Comparison of ENCODE assay signal across 8 cellular contexts in the genomic region with DNA sequence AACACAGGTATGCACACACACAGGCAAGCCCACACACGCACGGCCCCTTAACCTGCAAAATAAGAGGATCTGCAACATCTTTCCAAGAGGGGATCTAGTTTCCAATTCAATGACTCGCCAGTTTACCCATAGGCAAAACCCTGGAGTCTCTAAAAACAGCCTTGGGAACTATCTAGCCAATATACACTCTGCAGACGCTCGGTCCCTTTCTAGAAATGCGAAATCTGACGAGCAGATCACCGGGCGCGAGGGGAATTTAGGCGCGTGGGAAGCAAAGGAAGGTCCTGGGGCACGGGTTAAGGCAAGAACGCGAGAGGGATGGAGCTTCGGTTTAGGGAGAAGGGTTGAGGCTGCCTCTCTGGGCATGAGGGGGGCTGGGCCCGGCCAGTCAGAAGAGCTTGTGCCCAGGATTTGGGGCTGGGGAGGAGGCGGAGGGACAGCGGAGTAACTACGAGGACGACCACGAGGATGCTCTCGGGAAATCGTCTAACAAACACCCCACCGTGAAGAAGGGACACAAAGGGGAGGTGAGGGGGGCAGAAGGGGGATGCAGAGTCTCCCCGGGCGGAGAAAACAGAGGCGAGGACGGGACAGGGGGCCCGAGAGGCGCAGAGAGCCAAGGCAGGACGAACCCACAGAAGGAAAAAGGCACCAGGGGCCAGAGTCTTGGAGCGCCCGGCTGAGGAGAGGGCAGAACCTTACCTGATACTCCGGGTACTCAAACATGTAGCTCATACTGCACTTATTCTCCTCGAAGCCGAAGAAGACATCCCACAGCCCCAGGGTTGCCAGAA. TPM values are rescaled to one million over a fixed set of nuclear protein-coding genes. Genes with fewer than 3 reads are reported as not detected.
DNase-seq lines count a peak whose midpoint lies in the region; ATAC-seq and TF ChIP-seq lines count a peak whose summit lies in the region.

No MANE protein-coding gene starts in this region.

- peak overlapping the region; percentile 92 for H3K4me3 Mint-ChIP-seq in stimulated activated memory B cell treated with anti-CD40 and anti-IgM and Interleukin-4, amounts not matched to agents 10 μg/mL and 1 μg/mL and 100 μg/mL, for 72 hours

- H3K27me3 ChIP-seq in MG63 = no peaks in the 10 kb centered on the region
- H3K27me3 ChIP-seq in dorsolateral prefrontal cortex = no peaks in the 10 kb centered on the region
- no peaks in the 10 kb centered on the region for H3K27me3 ChIP-seq in lower lobe of right lung (ENCODE audit: low read depth)

- peaks cover 13% of the 10 kb centered on the region for H3K4me1 ChIP-seq in HEK293 (ENCODE audit: control insufficient read depth, insufficient read depth, low read length)
- peaks cover 7% of the 10 kb centered on the region for H3K4me1 ChIP-seq in lower lobe of right lung

- H3K36me3 Mint-ChIP-seq in stimulated activated memory B cell treated with anti-CD40 and anti-IgM and Interleukin-4, amounts not matched to agents 10 μg/mL and 1 μg/mL and 100 μg/mL, for 72 hours = no peaks in the 10 kb centered on the region

- H3K4me3 ChIP-seq in HEK293 (ENCODE audit: low read depth, low read length) (peak overlapping the region; percentile 95), MG63 (peak overlapping the region; percentile 75), WI38 (ENCODE audit: low read depth, low read length) (peak overlapping the region; percentile 93), dorsolateral prefrontal cortex (peak overlapping the region; percentile 55 to 94 (median 85)), lower lobe of right lung (peak overlapping the region; percentile 79)

- peak; percentile 55 to 56 for ATAC-seq in lower lobe of right lung
- ATAC-seq in stimulated activated memory B cell treated with anti-CD40 and anti-IgM and Interleukin-4, amounts not matched to agents 10 μg/mL and 1 μg/mL and 100 μg/mL, for 72 hours = peak; percentile 65

- H3K9me3 Mint-ChIP-seq in stimulated activated memory B cell treated with anti-CD40 and anti-IgM and Interleukin-4, amounts not matched to agents 10 μg/mL and 1 μg/mL and 100 μg/mL, for 72 hours = no peaks in the 10 kb centered on the region

- H3K4me1 Mint-ChIP-seq in stimulated activated memory B cell treated with anti-CD40 and anti-IgM and Interleukin-4, amounts not matched to agents 10 μg/mL and 1 μg/mL and 100 μg/mL, for 72 hours = peaks cover 17% of the 10 kb centered on the region

- CTCF ChIA-PET in HEK293 (lab: Yijun Ruan, JAX) = interaction anchor here (0.7 kb wide), 4 partner anchors 38 to 618 kb away, joined by 3 to 5 read pairs (median 4); no protein-coding TSS in a partner anchor

- H3K27ac ChIP-seq in HEK293 (ENCODE audit: extremely low read depth, low read depth, low read length) (peak overlapping the region; percentile 95), dorsolateral prefrontal cortex (peak overlapping the region; percentile 36 to 98 (median 95)), lower lobe of right lung (peak overlapping the region; percentile 81)

- peak overlapping the region; percentile 84 for H3K27ac Mint-ChIP-seq in stimulated activated memory B cell treated with anti-CD40 and anti-IgM and Interleukin-4, amounts not matched to agents 10 μg/mL and 1 μg/mL and 100 μg/mL, for 72 hours

- POLR2A ChIA-PET in HEK293 (lab: Yijun Ruan, JAX) = interaction anchor here (0.6 to 1.9 kb wide), 4 partner anchors 26 to 558 kb away, joined by 3 to 5 read pairs (median 4); a partner anchor contains a TSS

- H3K27me3 Mint-ChIP-seq in stimulated activated memory B cell treated with anti-CD40 and anti-IgM and Interleukin-4, amounts not matched to agents 10 μg/mL and 1 μg/mL and 100 μg/mL, for 72 hours = no peaks in the 10 kb centered on the region

- no peaks in the 10 kb centered on the region; a peak in 1 of 3 replicates for H3K36me3 ChIP-seq in HEK293 (ENCODE audit: control insufficient read depth in 2 of 2, insufficient read depth in 1 of 2, low read length in 2 of 2)
- no peaks in the 10 kb centered on the region for H3K36me3 ChIP-seq in MG63
- no peaks in the 10 kb centered on the region for H3K36me3 ChIP-seq in lower lobe of right lung

- H3K9me3 ChIP-seq in HEK293 (ENCODE audit: control insufficient read depth, insufficient read depth, low read depth, low read length) (no peaks in the 10 kb centered on the region), MG63 (no peaks in the 10 kb centered on the region), lower lobe of right lung (no peaks in the 10 kb centered on the region)

- DNase-seq in NCI-H2081 (lab: John Stamatoyannopoulos, UW) (peak; percentile 22 to 60), NCI-H2081 treated with DMSO at 0.1 percent for 48 hours (lab: John Stamatoyannopoulos, UW) (no peak), MG63 (peak; percentile 45), dorsolateral prefrontal cortex (peak in 9 of 10 donors; percentile 16 to 61 (median 47)), lower lobe of right lung (peak; percentile 49)

- TF ChIP-seq CTCF in HEK293 (tag by site-specific recombination; IDR thresholded peaks at IDR 0.05) = no peak
- TF ChIP-seq CTCF in WI38 (IDR thresholded peaks at IDR 0.05; ENCODE audit: low read depth, low read length) = no peak
- TF ChIP-seq CTCF in dorsolateral prefrontal cortex (IDR thresholded peaks at IDR 0.05 in 54 of 56, conservative IDR thresholded peaks at IDR 0.05 in 2 of 56; ENCODE audit: low read depth in 1 of 56, partially characterized antibody in 56 of 56) = no peak
- TF ChIP-seq CTCF in lower lobe of right lung (IDR thresholded peaks at IDR 0.05) = no peak

- intact Hi-C loops in dorsolateral prefrontal cortex (cut with DNase I) (loop anchor here (2.0 to 10.0 kb wide), 10 partner anchors 61 to 576 kb away; a partner anchor contains a TSS), lower lobe of right lung (cut with DNase I) (no loop called here)

TF ChIP-seq in HEK293, 187 proteins besides CTCF, POLR2A, EP300 and RAD21 (continues in another document):
- TF ChIP-seq ZNF341 (tag by site-specific recombination; IDR thresholded peaks at IDR 0.05; ENCODE audit: low read depth) (peak; percentile 76), ZNF777 (tag by site-specific recombination; IDR thresholded peaks at IDR 0.05; ENCODE audit: borderline replicate concordance) (peak; percentile 37; the same call in 1 of the 2 replicates), BCL11A (tag by site-specific recombination; IDR thresholded peaks at IDR 0.05; ENCODE audit: low read depth) (no peak), ZFHX2 (tag by site-specific recombination; conservative IDR thresholded peaks at IDR 0.05) (0 out of 2 replicates have a peak, but pooled peaks have one; percentile 15), KLF16 (tag by site-specific recombination; IDR thresholded peaks at IDR 0.05) (peak; percentile 45; the same call in 1 of the 2 replicates), GLIS1 (tag by site-specific recombination; IDR thresholded peaks at IDR 0.05) (no peak)
- TF ChIP-seq, protein P1, sequence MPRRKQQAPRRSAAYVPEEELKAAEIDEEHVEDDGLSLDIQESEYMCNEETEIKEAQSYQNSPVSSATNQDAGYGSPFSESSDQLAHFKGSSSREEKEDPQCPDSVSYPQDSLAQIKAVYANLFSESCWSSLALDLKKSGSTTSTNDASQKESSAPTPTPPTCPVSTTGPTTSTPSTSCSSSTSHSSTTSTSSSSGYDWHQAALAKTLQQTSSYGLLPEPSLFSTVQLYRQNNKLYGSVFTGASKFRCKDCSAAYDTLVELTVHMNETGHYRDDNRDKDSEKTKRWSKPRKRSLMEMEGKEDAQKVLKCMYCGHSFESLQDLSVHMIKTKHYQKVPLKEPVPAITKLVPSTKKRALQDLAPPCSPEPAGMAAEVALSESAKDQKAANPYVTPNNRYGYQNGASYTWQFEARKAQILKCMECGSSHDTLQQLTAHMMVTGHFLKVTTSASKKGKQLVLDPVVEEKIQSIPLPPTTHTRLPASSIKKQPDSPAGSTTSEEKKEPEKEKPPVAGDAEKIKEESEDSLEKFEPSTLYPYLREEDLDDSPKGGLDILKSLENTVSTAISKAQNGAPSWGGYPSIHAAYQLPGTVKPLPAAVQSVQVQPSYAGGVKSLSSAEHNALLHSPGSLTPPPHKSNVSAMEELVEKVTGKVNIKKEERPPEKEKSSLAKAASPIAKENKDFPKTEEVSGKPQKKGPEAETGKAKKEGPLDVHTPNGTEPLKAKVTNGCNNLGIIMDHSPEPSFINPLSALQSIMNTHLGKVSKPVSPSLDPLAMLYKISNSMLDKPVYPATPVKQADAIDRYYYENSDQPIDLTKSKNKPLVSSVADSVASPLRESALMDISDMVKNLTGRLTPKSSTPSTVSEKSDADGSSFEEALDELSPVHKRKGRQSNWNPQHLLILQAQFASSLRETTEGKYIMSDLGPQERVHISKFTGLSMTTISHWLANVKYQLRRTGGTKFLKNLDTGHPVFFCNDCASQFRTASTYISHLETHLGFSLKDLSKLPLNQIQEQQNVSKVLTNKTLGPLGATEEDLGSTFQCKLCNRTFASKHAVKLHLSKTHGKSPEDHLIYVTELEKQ (tag by site-specific recombination; IDR thresholded peaks at IDR 0.05; ENCODE audit: borderline replicate concordance) = no peak
- TF ChIP-seq, protein P2, sequence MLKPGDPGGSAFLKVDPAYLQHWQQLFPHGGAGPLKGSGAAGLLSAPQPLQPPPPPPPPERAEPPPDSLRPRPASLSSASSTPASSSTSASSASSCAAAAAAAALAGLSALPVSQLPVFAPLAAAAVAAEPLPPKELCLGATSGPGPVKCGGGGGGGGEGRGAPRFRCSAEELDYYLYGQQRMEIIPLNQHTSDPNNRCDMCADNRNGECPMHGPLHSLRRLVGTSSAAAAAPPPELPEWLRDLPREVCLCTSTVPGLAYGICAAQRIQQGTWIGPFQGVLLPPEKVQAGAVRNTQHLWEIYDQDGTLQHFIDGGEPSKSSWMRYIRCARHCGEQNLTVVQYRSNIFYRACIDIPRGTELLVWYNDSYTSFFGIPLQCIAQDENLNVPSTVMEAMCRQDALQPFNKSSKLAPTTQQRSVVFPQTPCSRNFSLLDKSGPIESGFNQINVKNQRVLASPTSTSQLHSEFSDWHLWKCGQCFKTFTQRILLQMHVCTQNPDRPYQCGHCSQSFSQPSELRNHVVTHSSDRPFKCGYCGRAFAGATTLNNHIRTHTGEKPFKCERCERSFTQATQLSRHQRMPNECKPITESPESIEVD (tag by site-specific recombination; IDR thresholded peaks at IDR 0.05) = no peak

RNA-seq across cellular contexts. Expression of a gene that starts 0.5 kb away (rescaled TPM):
- total RNA-seq in MG63 (2014; rRNA removed; shearing (Covaris generic); ENCODE audit: low replicate concordance) = 0.33 and 4.7 TPM in 2 replicates
- 10 to 100 TPM; 19.8 to 61.3 (median 33.4) TPM for total RNA-seq in dorsolateral prefrontal cortex
- 12.0 TPM for total RNA-seq in lower lobe of right lung
